1 cellular context compared by ENCODE assay signal in genomic region chr17:6651483-6652452, GRCh38.
TF ChIP-seq lines count a peak whose summit lies in the region.

C17orf100 (plus strand) TSS chr17:6651762; CDS start chr17:6651914, 152 bp downstream.
MED31 (minus strand) TSS chr17:6651605; CDS start chr17:6651528, 77 bp downstream.

TF ChIP-seq in HepG2, 621 proteins besides CTCF, POLR2A, EP300 and RAD21 (continued from another document and continues in another):
- TF ChIP-seq ZBTB10 (CRISPR knock-in tag; IDR thresholded peaks at IDR 0.05; ENCODE audit: borderline replicate concordance) (peak; percentile 88), EED (CRISPR knock-in tag; IDR thresholded peaks at IDR 0.05) (peak; percentile 99), FOXO1 (CRISPR knock-in tag; IDR thresholded peaks at IDR 0.05) (peak; percentile 67), DNMT3B (CRISPR knock-in tag; conservative IDR thresholded peaks at IDR 0.05) (peak; percentile 95), MED8 (CRISPR knock-in tag; IDR thresholded peaks at IDR 0.05; ENCODE audit: insufficient replicate concordance) (peak; percentile 68), RFX1 (IDR thresholded peaks at IDR 0.05) (peak; percentile 91), BORCS8-MEF2B (CRISPR knock-in tag; IDR thresholded peaks at IDR 0.05) (peak; percentile 97), MAFK (conservative IDR thresholded peaks at IDR 0.05 in 1 of 2, IDR thresholded peaks at IDR 0.05 in 1 of 2; ENCODE audit: low read length in 2 of 2) (no peak), ZNF772 (CRISPR knock-in tag; IDR thresholded peaks at IDR 0.05) (peak; percentile 99), SKI (IDR thresholded peaks at IDR 0.05; ENCODE audit: partially characterized antibody) (no peak), ZNF672 (CRISPR knock-in tag; IDR thresholded peaks at IDR 0.05) (no peak), ESRRA (CRISPR knock-in tag; IDR thresholded peaks at IDR 0.05; ENCODE audit: low read depth) (peak; percentile 81), ZC3H13 (CRISPR knock-in tag; IDR thresholded peaks at IDR 0.05) (peak; percentile 96), HMG20B (CRISPR knock-in tag; conservative IDR thresholded peaks at IDR 0.05) (no peak), ZNF543 (CRISPR knock-in tag; IDR thresholded peaks at IDR 0.05) (peak; percentile 98), ZNF556 (CRISPR knock-in tag; IDR thresholded peaks at IDR 0.05; ENCODE audit: borderline replicate concordance) (no peak), CBX1 (IDR thresholded peaks at IDR 0.05; ENCODE audit: low read depth) (peak; percentile 19), ZNF281 (CRISPR knock-in tag; IDR thresholded peaks at IDR 0.05; ENCODE audit: borderline replicate concordance) (peak; percentile 45; the same call in 1 of the 2 replicates), ZNF501 (CRISPR knock-in tag; IDR thresholded peaks at IDR 0.05) (peak; percentile 98), CENPX (CRISPR knock-in tag; IDR thresholded peaks at IDR 0.05) (no peak), RXRA (CRISPR knock-in tag; IDR thresholded peaks at IDR 0.05) (peak; percentile 77), HOXA7 (CRISPR knock-in tag; IDR thresholded peaks at IDR 0.05) (peak; percentile 94; the same call in 1 of the 2 replicates), SMAD3 (CRISPR knock-in tag; IDR thresholded peaks at IDR 0.05) (peak; percentile 56; the same call in 1 of the 2 replicates), ZNF788 (CRISPR knock-in tag; IDR thresholded peaks at IDR 0.05; ENCODE audit: borderline replicate concordance) (peak; percentile 92), NCOR1 (IDR thresholded peaks at IDR 0.05; ENCODE audit: borderline replicate concordance, low read length) (no peak), RARA (CRISPR knock-in tag; IDR thresholded peaks at IDR 0.05) (peak; percentile 46), ZNF558 (CRISPR knock-in tag; IDR thresholded peaks at IDR 0.05; ENCODE audit: borderline replicate concordance) (peak; percentile 85; the same call in 1 of the 2 replicates), ATRX (CRISPR knock-in tag; IDR thresholded peaks at IDR 0.05; ENCODE audit: borderline replicate concordance) (no peak), ZBTB49 (CRISPR knock-in tag; IDR thresholded peaks at IDR 0.05; ENCODE audit: borderline replicate concordance) (no peak), ZSCAN25 (CRISPR knock-in tag; IDR thresholded peaks at IDR 0.05) (0 out of 2 replicates have a peak, but pooled peaks have one; percentile 8), CCDC6 (CRISPR knock-in tag; IDR thresholded peaks at IDR 0.05) (peak; percentile 34; the same call in 1 of the 2 replicates), CSRNP2 (CRISPR knock-in tag; conservative IDR thresholded peaks at IDR 0.05; ENCODE audit: low read depth) (no peak), ISL2 (CRISPR knock-in tag; IDR thresholded peaks at IDR 0.05) (peak; percentile 30; the same call in 1 of the 2 replicates), POLR2G (IDR thresholded peaks at IDR 0.05; ENCODE audit: low read depth, low read length) (peak; percentile 83), NFATC3 (CRISPR knock-in tag; IDR thresholded peaks at IDR 0.05) (peak; percentile 98), STAT5B (CRISPR knock-in tag; IDR thresholded peaks at IDR 0.05) (no peak; the same call in 1 of the 2 replicates), HOXD1 (CRISPR knock-in tag; IDR thresholded peaks at IDR 0.05) (peak; percentile 81), SIN3B (IDR thresholded peaks at IDR 0.05; ENCODE audit: low read length) (no peak), ZFP90 (CRISPR knock-in tag; IDR thresholded peaks at IDR 0.05; ENCODE audit: borderline replicate concordance) (peak; percentile 97; the same call in 1 of the 2 replicates), DRAP1 (CRISPR knock-in tag; IDR thresholded peaks at IDR 0.05) (peak; percentile 77), ZNF773 (CRISPR knock-in tag; IDR thresholded peaks at IDR 0.05; ENCODE audit: borderline replicate concordance) (peak; percentile 81; the same call in 1 of the 2 replicates), ZNF275 (CRISPR knock-in tag; IDR thresholded peaks at IDR 0.05; ENCODE audit: borderline replicate concordance) (peak; percentile 93; the same call in 1 of the 2 replicates), GABPA (IDR thresholded peaks at IDR 0.05; ENCODE audit: low read depth, low read length) (peak; percentile 94), GABPA (CRISPR knock-in tag; IDR thresholded peaks at IDR 0.05; ENCODE audit: low read depth) (peak; percentile 97), MAZ (IDR thresholded peaks at IDR 0.05; ENCODE audit: borderline replicate concordance, low read depth, low read length) (0 out of 2 replicates have a peak, but pooled peaks have one; percentile 57), MAZ (CRISPR knock-in tag; IDR thresholded peaks at IDR 0.05; ENCODE audit: low read depth) (peak; percentile 93), CEBPG (CRISPR knock-in tag; IDR thresholded peaks at IDR 0.05) (no peak; the same call in 1 of the 2 replicates), SNAPC4 (CRISPR knock-in tag; IDR thresholded peaks at IDR 0.05) (peak; percentile 97), SRF (IDR thresholded peaks at IDR 0.05; ENCODE audit: low read depth, low read length) (no peak), ZNF615 (CRISPR knock-in tag; IDR thresholded peaks at IDR 0.05; ENCODE audit: borderline replicate concordance) (peak; percentile 95; the same call in 1 of the 2 replicates), MAFG (CRISPR knock-in tag; IDR thresholded peaks at IDR 0.05) (peak; percentile 75; the same call in 1 of the 2 replicates), XRCC5 (optimal IDR thresholded peaks at IDR 0.05; ENCODE audit: low read length) (peak; percentile 33)
